Comparison of ENCODE assay signal across 14 cellular contexts in the genomic region with DNA sequence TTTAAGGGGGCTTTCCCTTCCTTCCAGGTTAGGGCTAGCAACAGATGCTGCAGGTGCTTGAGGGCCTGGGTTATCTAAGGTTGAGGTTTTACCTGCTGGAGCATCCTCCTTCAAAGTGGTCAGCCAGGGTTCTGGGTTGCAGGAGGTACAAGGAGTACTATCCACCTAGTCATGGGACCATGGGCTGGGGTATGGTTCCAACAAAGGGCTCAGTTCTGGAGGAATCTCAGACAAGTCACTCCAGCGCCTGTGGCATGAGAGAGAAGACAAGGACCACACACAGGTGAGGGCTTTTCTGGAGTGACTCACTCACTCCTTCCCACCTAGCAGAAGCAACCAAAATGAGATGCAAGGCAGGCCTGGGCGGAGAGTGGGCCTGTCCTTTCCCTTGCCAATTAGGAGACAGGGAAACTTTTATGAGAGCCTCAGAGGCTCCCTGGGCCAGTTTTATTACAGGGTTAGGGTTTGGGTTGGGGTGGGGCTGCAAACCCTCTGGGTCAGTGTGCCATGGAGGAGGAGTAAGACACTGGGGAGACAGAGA. TPM values are rescaled to one million over a fixed set of nuclear protein-coding genes. Genes with fewer than 3 reads are reported as not detected.
DNase-seq lines count a peak whose midpoint lies in the region; ATAC-seq and TF ChIP-seq lines count a peak whose summit lies in the region.
"Had no signal": no experiment of that assay in that cellular context is flagged by ENCODE, and none has a peak within 500 bp of the region (broad histone marks: within the 10 kb centered on the region; RNA-seq: fewer than 3 reads in every experiment).

No MANE protein-coding gene starts in this region.

- H3K36me3 ChIP-seq in DOHH2 (ENCODE audit: control insufficient read depth, low read length) (peaks cover 80% of the 10 kb centered on the region), Karpas-422 (ENCODE audit: insufficient read depth, low read length) (peaks cover 36% of the 10 kb centered on the region)

- no peak overlapping the region for H3K9ac ChIP-seq in Karpas-422 (ENCODE audit: low read length)

- H3K4me3 ChIP-seq in DOHH2 (ENCODE audit: low read length) (no peak overlapping the region), Karpas-422 (ENCODE audit: low read length) (no peak overlapping the region)

- no peaks in the 10 kb centered on the region for H3K27me3 ChIP-seq in CD4-positive, alpha-beta T cell (ENCODE audit: control insufficient read depth, insufficient read depth, low read length)
- H3K27me3 ChIP-seq in DOHH2 (ENCODE audit: control insufficient read depth, low read length) (no peaks in the 10 kb centered on the region), Karpas-422 (ENCODE audit: low read length) (no peaks in the 10 kb centered on the region)

- TF ChIP-seq CTCF in CD4-positive, alpha-beta T cell (IDR thresholded peaks at IDR 0.05) = no peak
- no peak for TF ChIP-seq CTCF in DOHH2 (IDR thresholded peaks at IDR 0.05; ENCODE audit: low read depth, low read length, poor library complexity, severe bottlenecking)

- DNase-seq in CD4-positive, alpha-beta T cell = no peak
- DNase-seq in activated T-helper 2 cell treated with anti-CD3 and anti-CD28 coated beads, Interferon-gamma antibody, Interleukin-2, Interleukin-4, amounts not matched to agents 10 μg/mL and 5 μg/mL and 100 μg/mL, durations not matched to agents 14 hours and 24 hours and 36 hours (ENCODE audit: low spot score) = no peak
- DNase-seq in memory B cell (ENCODE audit: low spot score in 2 of 2) = no peak
- no peak for DNase-seq in ACHN
- DNase-seq in Karpas-422 = no peak
- DNase-seq: glutamatergic neuron; IMR-90; kidney glomerular epithelial cell; NCI-H1417; NCI-H2227 treated with DMSO at 0.1 percent for 48 hours; stimulated activated CD4-positive, alpha-beta T cell treated with anti-CD3 and anti-CD28 coated beads, Interleukin-2, amount 100 ng/mL, for 48 hours had no signal

- H3K9me2 ChIP-seq in DOHH2 (replicated peaks; ENCODE audit: control insufficient read depth, low read length) = no peaks in the 10 kb centered on the region
- H3K9me2 ChIP-seq in Karpas-422 (replicated peaks; ENCODE audit: insufficient read depth, low read length) = no peaks in the 10 kb centered on the region

- H3K79me2 ChIP-seq in DOHH2 (ENCODE audit: control insufficient read depth, low read length) (peaks cover 61% of the 10 kb centered on the region), Karpas-422 (ENCODE audit: low read length) (peaks cover 48% of the 10 kb centered on the region)

- ATAC-seq in CD4-positive, alpha-beta T cell (ENCODE audit: poor library complexity) = no peak
- ATAC-seq in memory B cell (ENCODE audit: low read depth) (no peak), GM21786 (IDR thresholded peaks at IDR 0.05; ENCODE audit: unreplicated experiment) (no peak), HG02885 (IDR thresholded peaks at IDR 0.05; ENCODE audit: poor library complexity, unreplicated experiment) (no peak)

- H3K9me3 ChIP-seq in CD4-positive, alpha-beta T cell (ENCODE audit: control insufficient read depth, low read length) = no peaks in the 10 kb centered on the region
- H3K9me3 ChIP-seq in DOHH2 (ENCODE audit: control insufficient read depth, insufficient read depth, low read length) (no peaks in the 10 kb centered on the region), Karpas-422 (ENCODE audit: low read length) (no peaks in the 10 kb centered on the region)

- H3K4me1 ChIP-seq in DOHH2 (ENCODE audit: control insufficient read depth, low read length) (peaks cover 33% of the 10 kb centered on the region), Karpas-422 (ENCODE audit: low read length) (peaks cover 20% of the 10 kb centered on the region)

- POLR2A ChIA-PET in CD4-positive, alpha-beta T cell (lab: Charles Lee) = interaction anchor here (1.5 kb wide), 1 partner anchor 13 kb away, joined by 9 read pairs; a partner anchor contains a TSS

- H3K9me3 Mint-ChIP-seq in CD4-positive, alpha-beta T cell = no peaks in the 10 kb centered on the region
- no peaks in the 10 kb centered on the region for H3K9me3 Mint-ChIP-seq in activated T-helper 2 cell treated with anti-CD3 and anti-CD28 coated beads, Interferon-gamma antibody, Interleukin-2, Interleukin-4, amounts not matched to agents 10 μg/mL and 5 μg/mL and 100 μg/mL, durations not matched to agents 14 hours and 24 hours and 36 hours
- no peaks in the 10 kb centered on the region for H3K9me3 Mint-ChIP-seq in memory B cell

- no peak overlapping the region for H3K27ac ChIP-seq in CD4-positive, alpha-beta T cell (ENCODE audit: low read depth, low read length)
- H3K27ac ChIP-seq in DOHH2 (ENCODE audit: low read depth, low read length) (no peak overlapping the region), Karpas-422 (ENCODE audit: low read length) (no peak overlapping the region)

- CTCF ChIA-PET in CD4-positive, alpha-beta T cell (lab: Charles Lee) = no interaction called here

- intact Hi-C loops in CD4-positive, alpha-beta T cell (cut with DNase I, micrococcal nuclease) = loop anchor here (2.0 to 5.0 kb wide), 3 partner anchors 44 to 60 kb away; a partner anchor contains a TSS
- intact Hi-C loops in activated T-helper 2 cell treated with anti-CD3 and anti-CD28 coated beads, Interferon-gamma antibody, Interleukin-2, Interleukin-4, amounts not matched to agents 10 μg/mL and 5 μg/mL and 100 μg/mL, durations not matched to agents 14 hours and 24 hours and 36 hours (cut with micrococcal nuclease) = loop anchor here (5.0 kb wide), 1 partner anchor 190 kb away; no protein-coding TSS in a partner anchor

- no peaks in the 10 kb centered on the region for H3K27me3 Mint-ChIP-seq in CD4-positive, alpha-beta T cell
- no peaks in the 10 kb centered on the region for H3K27me3 Mint-ChIP-seq in activated T-helper 2 cell treated with anti-CD3 and anti-CD28 coated beads, Interferon-gamma antibody, Interleukin-2, Interleukin-4, amounts not matched to agents 10 μg/mL and 5 μg/mL and 100 μg/mL, durations not matched to agents 14 hours and 24 hours and 36 hours (ENCODE audit: low read depth)
- H3K27me3 Mint-ChIP-seq in memory B cell = no peaks in the 10 kb centered on the region

- H2AFZ ChIP-seq in Karpas-422 (ENCODE audit: low read length) = no peak overlapping the region

- peaks cover 11% of the 10 kb centered on the region for H3F3A ChIP-seq in DOHH2 (ENCODE audit: control insufficient read depth, insufficient read depth)

- H3K4me1 Mint-ChIP-seq in CD4-positive, alpha-beta T cell (ENCODE audit: low read depth) = peaks cover 21% of the 10 kb centered on the region
- peaks cover 24% of the 10 kb centered on the region for H3K4me1 Mint-ChIP-seq in activated T-helper 2 cell treated with anti-CD3 and anti-CD28 coated beads, Interferon-gamma antibody, Interleukin-2, Interleukin-4, amounts not matched to agents 10 μg/mL and 5 μg/mL and 100 μg/mL, durations not matched to agents 14 hours and 24 hours and 36 hours (ENCODE audit: low read depth)
- H3K4me1 Mint-ChIP-seq in memory B cell = peaks cover 14% of the 10 kb centered on the region

- in situ Hi-C loops in ACHN (cut with HindIII; ENCODE audit: low pct_ligation_motif_present, low pct_unique_long_range_greater_than_20kb, low sequenced_read_pairs) = no loop called here

- peaks cover 40% of the 10 kb centered on the region for H3K36me3 Mint-ChIP-seq in CD4-positive, alpha-beta T cell (ENCODE audit: low read depth)
- H3K36me3 Mint-ChIP-seq in activated T-helper 2 cell treated with anti-CD3 and anti-CD28 coated beads, Interferon-gamma antibody, Interleukin-2, Interleukin-4, amounts not matched to agents 10 μg/mL and 5 μg/mL and 100 μg/mL, durations not matched to agents 14 hours and 24 hours and 36 hours (ENCODE audit: low read depth) = peaks cover 61% of the 10 kb centered on the region
- H3K36me3 Mint-ChIP-seq in memory B cell = peaks cover 11% of the 10 kb centered on the region

- H4K20me1 ChIP-seq in DOHH2 (ENCODE audit: control insufficient read depth, insufficient read depth, low read depth, low read length) (no peaks in the 10 kb centered on the region), Karpas-422 (ENCODE audit: insufficient read depth, low read depth, low read length) (no peaks in the 10 kb centered on the region)

- H3K4me3 Mint-ChIP-seq in CD4-positive, alpha-beta T cell = peak overlapping the region; percentile 93
- peak overlapping the region; percentile 43 for H3K4me3 Mint-ChIP-seq in activated T-helper 2 cell treated with anti-CD3 and anti-CD28 coated beads, Interferon-gamma antibody, Interleukin-2, Interleukin-4, amounts not matched to agents 10 μg/mL and 5 μg/mL and 100 μg/mL, durations not matched to agents 14 hours and 24 hours and 36 hours (ENCODE audit: low read depth)
- H3K4me3 Mint-ChIP-seq in memory B cell = peak overlapping the region; percentile 38

- peak overlapping the region; percentile 57 for H3K27ac Mint-ChIP-seq in CD4-positive, alpha-beta T cell
- no peak overlapping the region for H3K27ac Mint-ChIP-seq in activated T-helper 2 cell treated with anti-CD3 and anti-CD28 coated beads, Interferon-gamma antibody, Interleukin-2, Interleukin-4, amounts not matched to agents 10 μg/mL and 5 μg/mL and 100 μg/mL, durations not matched to agents 14 hours and 24 hours and 36 hours
- no peak overlapping the region for H3K27ac Mint-ChIP-seq in memory B cell

- H3K4me2 ChIP-seq in DOHH2 (ENCODE audit: low read length) (peak overlapping the region; percentile 89; the same call in 1 of the 2 replicates), Karpas-422 (ENCODE audit: low read depth, low read length, poor library complexity, severe bottlenecking) (no peak overlapping the region)

RNA-seq across cellular contexts. Expression of a gene that starts 2.2 kb away (rescaled TPM):
- total RNA-seq in CD4-positive, alpha-beta T cell = 10 to 100 TPM; 64.4 to 70.5 TPM
- total RNA-seq in activated T-helper 2 cell treated with anti-CD3 and anti-CD28 coated beads, Interferon-gamma antibody, Interleukin-2, Interleukin-4, amounts not matched to agents 10 μg/mL and 5 μg/mL and 100 μg/mL, durations not matched to agents 14 hours and 24 hours and 36 hours = 150 and 155 TPM in 2 replicates
- 50.6 and 58.9 TPM in 2 replicates for total RNA-seq in Karpas-422 (2014; rRNA removed; shearing (Covaris generic); ENCODE audit: low replicate concordance)

RNA-seq across cellular contexts. Expression of a gene that starts 2.3 kb away (rescaled TPM):
- 1 to 10 TPM; 3.3 to 3.4 TPM for total RNA-seq in CD4-positive, alpha-beta T cell
- total RNA-seq in activated T-helper 2 cell treated with anti-CD3 and anti-CD28 coated beads, Interferon-gamma antibody, Interleukin-2, Interleukin-4, amounts not matched to agents 10 μg/mL and 5 μg/mL and 100 μg/mL, durations not matched to agents 14 hours and 24 hours and 36 hours = 22.6 and 23.6 TPM in 2 replicates
- 3.9 and 6.7 TPM in 2 replicates for total RNA-seq in Karpas-422 (2014; rRNA removed; shearing (Covaris generic); ENCODE audit: low replicate concordance)

RNA-seq across cellular contexts. Expression of a gene that starts 12.2 kb away (rescaled TPM):
- total RNA-seq in CD4-positive, alpha-beta T cell = 100 to 1,000 TPM; 216 to 228 TPM
- total RNA-seq in activated T-helper 2 cell treated with anti-CD3 and anti-CD28 coated beads, Interferon-gamma antibody, Interleukin-2, Interleukin-4, amounts not matched to agents 10 μg/mL and 5 μg/mL and 100 μg/mL, durations not matched to agents 14 hours and 24 hours and 36 hours = 82.7 and 92.5 TPM in 2 replicates
- 41.7 and 49.5 TPM in 2 replicates for total RNA-seq in Karpas-422 (2014; rRNA removed; shearing (Covaris generic); ENCODE audit: low replicate concordance)

RNA-seq across cellular contexts. Expression of a gene that starts 46.0 kb away (rescaled TPM):
- 10 to 100 TPM; 70.2 to 73.9 TPM for total RNA-seq in CD4-positive, alpha-beta T cell
- 46.8 and 48.2 TPM in 2 replicates for total RNA-seq in activated T-helper 2 cell treated with anti-CD3 and anti-CD28 coated beads, Interferon-gamma antibody, Interleukin-2, Interleukin-4, amounts not matched to agents 10 μg/mL and 5 μg/mL and 100 μg/mL, durations not matched to agents 14 hours and 24 hours and 36 hours
- 34.0 and 72.1 TPM in 2 replicates for total RNA-seq in Karpas-422 (2014; rRNA removed; shearing (Covaris generic); ENCODE audit: low replicate concordance)

RNA-seq across cellular contexts. Expression of a gene that starts 59.2 kb away (rescaled TPM):
- 1 to 10 TPM; 2.9 to 4.0 TPM for total RNA-seq in CD4-positive, alpha-beta T cell
- 12.3 and 12.4 TPM in 2 replicates for total RNA-seq in activated T-helper 2 cell treated with anti-CD3 and anti-CD28 coated beads, Interferon-gamma antibody, Interleukin-2, Interleukin-4, amounts not matched to agents 10 μg/mL and 5 μg/mL and 100 μg/mL, durations not matched to agents 14 hours and 24 hours and 36 hours
- 13.6 and 33.8 TPM in 2 replicates for total RNA-seq in Karpas-422 (2014; rRNA removed; shearing (Covaris generic); ENCODE audit: low replicate concordance)

Comparison
In these comparisons a context has a peak if more than half of its experiments do, and no peak if none do; other contexts are left out.
1. H3K4me3 Mint-ChIP-seq: peak in every context shown above with its lines; median percentile 93 in CD4-positive, alpha-beta T cell; 43 in activated T-helper 2 cell treated with anti-CD3 and anti-CD28 coated beads, Interferon-gamma antibody, Interleukin-2, Interleukin-4, amounts not matched to agents 10 μg/mL and 5 μg/mL and 100 μg/mL, durations not matched to agents 14 hours and 24 hours and 36 hours; 38 in memory B cell.